Comparison of ENCODE assay signal across 23 cellular contexts in genomic region chr21:29511076-29511475, GRCh38.
DNase-seq lines count a peak whose midpoint lies in the region; ATAC-seq, FAIRE-seq and TF ChIP-seq lines count a peak whose summit lies in the region.
"Had no signal": no experiment of that assay in that cellular context is flagged by ENCODE, and none has a peak within 500 bp of the region (broad histone marks: within the 10 kb centered on the region; RNA-seq: fewer than 3 reads in every experiment).

No MANE protein-coding gene starts in this region.

- no peak for ATAC-seq in HG03460 (IDR thresholded peaks at IDR 0.05; ENCODE audit: unreplicated experiment)
- ATAC-seq: GM12878 had no signal

- H3K27me3 ChIP-seq in bronchial epithelial cell (ENCODE audit: control insufficient read depth, insufficient read depth, low read length) = no peaks in the 10 kb centered on the region
- H3K27me3 ChIP-seq: BLaER1 treated with 17β-estradiol and CSF1 and Interleukin-3, amounts not matched to agents 10 nM and 100 nM; SJSA1 had no signal

- peak; percentile 30 for DNase-seq in AG08395 (ENCODE audit: low spot score)
- peak; percentile 24 for DNase-seq in GM04503 (ENCODE audit: low read depth)
- DNase-seq in bronchial epithelial cell (ENCODE audit: low read depth) = no peak
- peak; percentile 36 for DNase-seq in medulla oblongata (ENCODE audit: extremely low spot score)
- DNase-seq in activated effector memory CD4-positive, alpha-beta T cell treated with anti-CD3 and anti-CD28 coated beads, Interleukin-2, amount 50 U/mL, for 16 hours = no peak
- DNase-seq in NCI-H128 (lab: John Stamatoyannopoulos, UW; ENCODE audit: unreplicated experiment) = no peak
- no peak for DNase-seq in inferior parietal cortex (ENCODE audit: extremely low spot score)
- DNase-seq: CD4-positive, alpha-beta T cell; GOT3; HCEC 1CT; NCI-H1092 treated with DMSO at 0.1 percent for 48 hours; NCI-H1436 treated with DMSO at 0.1 percent for 48 hours; NCI-H1930; NCI-H524 treated with DMSO at 0.1 percent for 48 hours; NCI-H82; NK-92 treated with Interleukin-12 subunit alpha and Interleukin-12 subunit beta, amount 100 ng/mL, for 24 hours; PC-9; Right ventricle myocardium superior had no signal

- H3K4me3 ChIP-seq in bronchial epithelial cell (ENCODE audit: low read depth, low read length) = no peak overlapping the region
- H3K4me3 ChIP-seq: BLaER1 treated with 17β-estradiol and CSF1 and Interleukin-3, amounts not matched to agents 10 nM and 100 nM; GM12878; PC-9; SJSA1 had no signal

- TF ChIP-seq CTCF in bronchial epithelial cell (IDR thresholded peaks at IDR 0.05; ENCODE audit: insufficient read depth, low read length, severe bottlenecking) = no peak

- FAIRE-seq in bronchial epithelial cell (lab: Jason Lieb, UNC) = peak; percentile 76
- FAIRE-seq: D721Med, GM12878 had no signal

- no peaks in the 10 kb centered on the region for H3K36me3 ChIP-seq in bronchial epithelial cell (ENCODE audit: control insufficient read depth, insufficient read depth, low read length)
- H3K36me3 ChIP-seq: SJSA1 had no signal

Comparison
In these comparisons a context has a peak if more than half of its experiments do, and no peak if none do; other contexts are left out.
1. DNase-seq: peak in AG08395 (single experiment), GM04503 (single experiment) and medulla oblongata (single experiment); none in bronchial epithelial cell (single experiment), activated effector memory CD4-positive, alpha-beta T cell treated with anti-CD3 and anti-CD28 coated beads, Interleukin-2, amount 50 U/mL, for 16 hours (single experiment), NCI-H128 (single experiment) and inferior parietal cortex (single experiment).